ENCODE assay signal across 1 cellular context in the genomic region with DNA sequence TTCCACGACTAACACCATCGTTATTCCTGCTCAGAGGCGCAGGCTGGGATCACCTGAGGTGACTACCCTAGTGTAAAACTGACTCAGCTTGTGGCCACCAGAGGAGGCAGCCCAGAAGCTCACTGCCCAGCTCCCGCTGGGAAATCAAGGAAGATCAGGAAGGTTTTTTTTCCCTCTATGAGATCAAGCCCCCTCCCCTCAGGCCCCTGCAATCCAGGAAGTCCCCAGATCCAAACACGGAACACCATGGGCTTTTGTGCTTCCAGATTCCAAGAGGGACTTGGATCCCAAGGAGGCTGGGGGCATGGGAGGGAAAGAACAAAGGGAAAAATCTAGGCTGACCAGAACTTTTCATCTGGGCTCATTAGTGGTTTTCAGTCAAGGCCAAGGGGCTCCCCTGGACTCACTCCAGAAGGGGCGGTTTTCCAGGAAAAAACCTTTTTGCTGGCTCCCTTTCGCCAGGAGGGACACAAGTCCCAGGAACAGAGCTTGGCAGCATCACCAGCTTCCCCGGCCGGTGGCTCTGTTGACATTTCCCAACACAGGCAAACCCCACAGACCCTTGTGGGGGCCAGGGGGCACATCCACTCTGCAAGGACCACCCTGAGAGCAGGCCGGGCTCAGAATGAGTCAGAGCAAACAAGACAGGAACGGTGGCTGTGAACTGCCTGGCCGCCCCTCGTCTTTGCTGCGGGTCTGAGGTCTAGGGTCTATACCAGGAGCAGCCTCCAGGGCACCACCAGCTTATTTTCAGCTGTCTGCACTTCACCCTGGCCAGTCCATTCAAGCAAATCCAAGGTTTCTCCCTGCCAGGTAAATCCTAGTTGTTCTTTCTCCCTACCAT.
A peak's percentile ranks its signal among the peaks of the same experiment; 100 is the strongest.
TF ChIP-seq lines count a peak whose summit lies in the region.

No MANE protein-coding gene starts in this region.

TF ChIP-seq in HepG2, 621 proteins besides CTCF, POLR2A, EP300 and RAD21 (continued from another document and continues in another):
- TF ChIP-seq, protein P1, sequence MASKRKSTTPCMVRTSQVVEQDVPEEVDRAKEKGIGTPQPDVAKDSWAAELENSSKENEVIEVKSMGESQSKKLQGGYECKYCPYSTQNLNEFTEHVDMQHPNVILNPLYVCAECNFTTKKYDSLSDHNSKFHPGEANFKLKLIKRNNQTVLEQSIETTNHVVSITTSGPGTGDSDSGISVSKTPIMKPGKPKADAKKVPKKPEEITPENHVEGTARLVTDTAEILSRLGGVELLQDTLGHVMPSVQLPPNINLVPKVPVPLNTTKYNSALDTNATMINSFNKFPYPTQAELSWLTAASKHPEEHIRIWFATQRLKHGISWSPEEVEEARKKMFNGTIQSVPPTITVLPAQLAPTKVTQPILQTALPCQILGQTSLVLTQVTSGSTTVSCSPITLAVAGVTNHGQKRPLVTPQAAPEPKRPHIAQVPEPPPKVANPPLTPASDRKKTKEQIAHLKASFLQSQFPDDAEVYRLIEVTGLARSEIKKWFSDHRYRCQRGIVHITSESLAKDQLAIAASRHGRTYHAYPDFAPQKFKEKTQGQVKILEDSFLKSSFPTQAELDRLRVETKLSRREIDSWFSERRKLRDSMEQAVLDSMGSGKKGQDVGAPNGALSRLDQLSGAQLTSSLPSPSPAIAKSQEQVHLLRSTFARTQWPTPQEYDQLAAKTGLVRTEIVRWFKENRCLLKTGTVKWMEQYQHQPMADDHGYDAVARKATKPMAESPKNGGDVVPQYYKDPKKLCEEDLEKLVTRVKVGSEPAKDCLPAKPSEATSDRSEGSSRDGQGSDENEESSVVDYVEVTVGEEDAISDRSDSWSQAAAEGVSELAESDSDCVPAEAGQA (IDR thresholded peaks at IDR 0.05; ENCODE audit: low read depth), result peak; percentile 27; the same call in 1 of the 2 replicates
- TF ChIP-seq, protein P1 (CRISPR knock-in tag; IDR thresholded peaks at IDR 0.05; ENCODE audit: borderline replicate concordance), result no peak
- TF ChIP-seq, protein P2, sequence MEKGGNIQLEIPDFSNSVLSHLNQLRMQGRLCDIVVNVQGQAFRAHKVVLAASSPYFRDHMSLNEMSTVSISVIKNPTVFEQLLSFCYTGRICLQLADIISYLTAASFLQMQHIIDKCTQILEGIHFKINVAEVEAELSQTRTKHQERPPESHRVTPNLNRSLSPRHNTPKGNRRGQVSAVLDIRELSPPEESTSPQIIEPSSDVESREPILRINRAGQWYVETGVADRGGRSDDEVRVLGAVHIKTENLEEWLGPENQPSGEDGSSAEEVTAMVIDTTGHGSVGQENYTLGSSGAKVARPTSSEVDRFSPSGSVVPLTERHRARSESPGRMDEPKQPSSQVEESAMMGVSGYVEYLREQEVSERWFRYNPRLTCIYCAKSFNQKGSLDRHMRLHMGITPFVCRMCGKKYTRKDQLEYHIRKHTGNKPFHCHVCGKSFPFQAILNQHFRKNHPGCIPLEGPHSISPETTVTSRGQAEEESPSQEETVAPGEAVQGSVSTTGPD (CRISPR knock-in tag; IDR thresholded peaks at IDR 0.05), result peak; percentile 14; the same call in 1 of the 2 replicates
- TF ChIP-seq ARID4A (CRISPR knock-in tag; IDR thresholded peaks at IDR 0.05; ENCODE audit: borderline replicate concordance), result peak; percentile 74
- TF ChIP-seq ZKSCAN8 (CRISPR knock-in tag; IDR thresholded peaks at IDR 0.05; ENCODE audit: borderline replicate concordance), result 0 out of 2 replicates have a peak, but pooled peaks have one; percentile 29
- peak; percentile 95 for TF ChIP-seq HNRNPL (IDR thresholded peaks at IDR 0.05; ENCODE audit: low read depth, low read length)
- 0 out of 2 replicates have a peak, but pooled peaks have one; percentile 14 for TF ChIP-seq ZMYM4 (CRISPR knock-in tag; IDR thresholded peaks at IDR 0.05)
- peak; percentile 48; the same call in 1 of the 2 replicates for TF ChIP-seq ELF3 (CRISPR knock-in tag; IDR thresholded peaks at IDR 0.05)
- TF ChIP-seq HBP1 (CRISPR knock-in tag; IDR thresholded peaks at IDR 0.05; ENCODE audit: low read depth), result no peak
- TF ChIP-seq IKZF5 (CRISPR knock-in tag; IDR thresholded peaks at IDR 0.05), result peak; percentile 54; the same call in 1 of the 2 replicates
- peak; percentile 65; the same call in 1 of the 2 replicates for TF ChIP-seq CREM (IDR thresholded peaks at IDR 0.05)
- TF ChIP-seq CREM (CRISPR knock-in tag; IDR thresholded peaks at IDR 0.05), result no peak
- TF ChIP-seq, protein P3, sequence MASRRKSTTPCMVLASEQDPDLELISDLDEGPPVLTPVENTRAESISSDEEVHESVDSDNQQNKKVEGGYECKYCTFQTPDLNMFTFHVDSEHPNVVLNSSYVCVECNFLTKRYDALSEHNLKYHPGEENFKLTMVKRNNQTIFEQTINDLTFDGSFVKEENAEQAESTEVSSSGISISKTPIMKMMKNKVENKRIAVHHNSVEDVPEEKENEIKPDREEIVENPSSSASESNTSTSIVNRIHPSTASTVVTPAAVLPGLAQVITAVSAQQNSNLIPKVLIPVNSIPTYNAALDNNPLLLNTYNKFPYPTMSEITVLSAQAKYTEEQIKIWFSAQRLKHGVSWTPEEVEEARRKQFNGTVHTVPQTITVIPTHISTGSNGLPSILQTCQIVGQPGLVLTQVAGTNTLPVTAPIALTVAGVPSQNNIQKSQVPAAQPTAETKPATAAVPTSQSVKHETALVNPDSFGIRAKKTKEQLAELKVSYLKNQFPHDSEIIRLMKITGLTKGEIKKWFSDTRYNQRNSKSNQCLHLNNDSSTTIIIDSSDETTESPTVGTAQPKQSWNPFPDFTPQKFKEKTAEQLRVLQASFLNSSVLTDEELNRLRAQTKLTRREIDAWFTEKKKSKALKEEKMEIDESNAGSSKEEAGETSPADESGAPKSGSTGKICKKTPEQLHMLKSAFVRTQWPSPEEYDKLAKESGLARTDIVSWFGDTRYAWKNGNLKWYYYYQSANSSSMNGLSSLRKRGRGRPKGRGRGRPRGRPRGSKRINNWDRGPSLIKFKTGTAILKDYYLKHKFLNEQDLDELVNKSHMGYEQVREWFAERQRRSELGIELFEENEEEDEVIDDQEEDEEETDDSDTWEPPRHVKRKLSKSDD (CRISPR knock-in tag; IDR thresholded peaks at IDR 0.05; ENCODE audit: low read depth), result 0 out of 2 replicates have a peak, but pooled peaks have one; percentile 15
- TF ChIP-seq GATAD2A (CRISPR knock-in tag; IDR thresholded peaks at IDR 0.05), result peak; percentile 100
- TF ChIP-seq, protein P4, sequence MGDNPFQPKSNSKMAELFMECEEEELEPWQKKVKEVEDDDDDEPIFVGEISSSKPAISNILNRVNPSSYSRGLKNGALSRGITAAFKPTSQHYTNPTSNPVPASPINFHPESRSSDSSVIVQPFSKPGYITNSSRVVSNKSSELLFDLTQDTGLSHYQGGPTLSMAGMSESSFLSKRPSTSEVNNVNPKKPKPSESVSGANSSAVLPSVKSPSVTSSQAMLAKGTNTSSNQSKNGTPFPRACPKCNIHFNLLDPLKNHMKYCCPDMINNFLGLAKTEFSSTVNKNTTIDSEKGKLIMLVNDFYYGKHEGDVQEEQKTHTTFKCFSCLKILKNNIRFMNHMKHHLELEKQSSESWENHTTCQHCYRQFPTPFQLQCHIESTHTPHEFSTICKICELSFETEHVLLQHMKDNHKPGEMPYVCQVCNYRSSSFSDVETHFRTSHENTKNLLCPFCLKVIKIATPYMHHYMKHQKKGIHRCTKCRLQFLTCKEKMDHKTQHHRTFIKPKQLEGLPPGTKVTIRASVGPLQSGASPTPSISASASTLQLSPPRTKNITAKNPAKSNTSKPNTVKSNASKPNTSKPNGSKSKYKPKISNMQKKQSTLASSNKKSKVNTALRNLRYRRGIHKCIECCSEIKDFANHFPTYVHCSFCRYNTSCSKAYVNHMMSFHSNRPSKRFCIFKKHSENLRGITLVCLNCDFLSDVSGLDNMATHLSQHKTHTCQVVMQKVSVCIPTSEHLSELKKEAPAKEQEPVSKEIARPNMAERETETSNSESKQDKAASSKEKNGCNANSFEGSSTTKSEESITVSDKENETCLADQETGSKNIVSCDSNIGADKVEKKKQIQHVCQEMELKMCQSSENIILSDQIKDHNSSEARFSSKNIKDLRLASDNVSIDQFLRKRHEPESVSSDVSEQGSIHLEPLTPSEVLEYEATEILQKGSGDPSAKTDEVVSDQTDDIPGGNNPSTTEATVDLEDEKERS (CRISPR knock-in tag; IDR thresholded peaks at IDR 0.05), result peak; percentile 6; the same call in 1 of the 2 replicates
- TF ChIP-seq, protein P5, sequence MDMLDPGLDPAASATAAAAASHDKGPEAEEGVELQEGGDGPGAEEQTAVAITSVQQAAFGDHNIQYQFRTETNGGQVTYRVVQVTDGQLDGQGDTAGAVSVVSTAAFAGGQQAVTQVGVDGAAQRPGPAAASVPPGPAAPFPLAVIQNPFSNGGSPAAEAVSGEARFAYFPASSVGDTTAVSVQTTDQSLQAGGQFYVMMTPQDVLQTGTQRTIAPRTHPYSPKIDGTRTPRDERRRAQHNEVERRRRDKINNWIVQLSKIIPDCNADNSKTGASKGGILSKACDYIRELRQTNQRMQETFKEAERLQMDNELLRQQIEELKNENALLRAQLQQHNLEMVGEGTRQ (IDR thresholded peaks at IDR 0.05; ENCODE audit: low read depth, low read length), result no peak
- TF ChIP-seq, protein P5 (CRISPR knock-in tag; IDR thresholded peaks at IDR 0.05; ENCODE audit: borderline replicate concordance), result no peak
- 0 out of 2 replicates have a peak, but pooled peaks have one; percentile 39 for TF ChIP-seq MTF2 (CRISPR knock-in tag; IDR thresholded peaks at IDR 0.05; ENCODE audit: borderline replicate concordance)
- no peak for TF ChIP-seq ZZZ3 (CRISPR knock-in tag; IDR thresholded peaks at IDR 0.05; ENCODE audit: borderline replicate concordance)
- no peak for TF ChIP-seq TSC22D2 (CRISPR knock-in tag; IDR thresholded peaks at IDR 0.05; ENCODE audit: borderline replicate concordance)
- TF ChIP-seq DRAP1 (CRISPR knock-in tag; IDR thresholded peaks at IDR 0.05), result 0 out of 2 replicates have a peak, but pooled peaks have one; percentile 35
- 0 out of 2 replicates have a peak, but pooled peaks have one; percentile 43 for TF ChIP-seq SRY (CRISPR knock-in tag; IDR thresholded peaks at IDR 0.05)
